Comparison of ENCODE assay signal across 9 cellular contexts in genomic region chr3:21484323-21485154, GRCh38.
DNase-seq lines count a peak whose midpoint lies in the region; ATAC-seq and TF ChIP-seq lines count a peak whose summit lies in the region.
"Had no signal": no experiment of that assay in that cellular context is flagged by ENCODE, and none has a peak within 500 bp of the region (broad histone marks: within the 10 kb centered on the region; RNA-seq: fewer than 3 reads in every experiment).

No MANE protein-coding gene starts in this region.

- peak; percentile 76 for TF ChIP-seq CTCF in Loucy (conservative IDR thresholded peaks at IDR 0.05; ENCODE audit: low read length)
- peak; percentile 86 for TF ChIP-seq CTCF in fibroblast of mammary gland (conservative IDR thresholded peaks at IDR 0.05; ENCODE audit: control insufficient read depth, insufficient read depth, low read depth, low read length)
- TF ChIP-seq CTCF in osteoblast (IDR thresholded peaks at IDR 0.05; ENCODE audit: extremely low read depth, low read depth, low read length) = peak; percentile 40

- no peak overlapping the region for H3K9ac ChIP-seq in Loucy (ENCODE audit: low read depth, low read length, poor library complexity, severe bottlenecking)

- H2AFZ ChIP-seq in Loucy (ENCODE audit: low read length) = peak overlapping the region; percentile 52; the same call in 1 of the 2 replicates
- no peak overlapping the region for H2AFZ ChIP-seq in osteoblast (ENCODE audit: low read length)

- H3K4me1 Mint-ChIP-seq in activated T-helper 17 cell treated with anti-CD3 and anti-CD28 coated beads, Interleukin-2, amount 50 U/mL, for 72 hours = no peaks in the 10 kb centered on the region

- no peaks in the 10 kb centered on the region for H3K79me2 ChIP-seq in Loucy (ENCODE audit: insufficient read depth, low read length)
- H3K79me2 ChIP-seq in osteoblast (ENCODE audit: insufficient read depth, low read length) = no peaks in the 10 kb centered on the region

- H3K27ac Mint-ChIP-seq in activated T-helper 17 cell treated with anti-CD3 and anti-CD28 coated beads, Interleukin-2, amount 50 U/mL, for 72 hours = no peak overlapping the region

- no peaks in the 10 kb centered on the region for H3K9me3 Mint-ChIP-seq in activated T-helper 17 cell treated with anti-CD3 and anti-CD28 coated beads, Interleukin-2, amount 50 U/mL, for 72 hours

- ATAC-seq in GM19438 (IDR thresholded peaks at IDR 0.05; ENCODE audit: low read depth, unreplicated experiment) (peak; percentile 61), HG03565 (IDR thresholded peaks at IDR 0.05; ENCODE audit: unreplicated experiment) (no peak)
- no peak for ATAC-seq in activated T-helper 17 cell treated with anti-CD3 and anti-CD28 coated beads, Interleukin-2, amount 50 U/mL, for 72 hours (replicated peaks)

- no peak overlapping the region for H3K27ac ChIP-seq in osteoblast (ENCODE audit: low read depth, low read length)
- H3K27ac ChIP-seq: SJSA1 had no signal

- no peaks in the 10 kb centered on the region for H4K20me1 ChIP-seq in Loucy (ENCODE audit: insufficient read depth, low read length, poor library complexity, severe bottlenecking)
- H4K20me1 ChIP-seq in osteoblast (ENCODE audit: insufficient read depth, low read length) = no peaks in the 10 kb centered on the region

- in situ Hi-C loops in Caki2 (cut with HindIII; ENCODE audit: low pct_unique_long_range_greater_than_20kb, low sequenced_read_pairs) = no loop called here

- H3K36me3 Mint-ChIP-seq in activated T-helper 17 cell treated with anti-CD3 and anti-CD28 coated beads, Interleukin-2, amount 50 U/mL, for 72 hours (ENCODE audit: low read depth) = no peaks in the 10 kb centered on the region

- H3K27me3 Mint-ChIP-seq in activated T-helper 17 cell treated with anti-CD3 and anti-CD28 coated beads, Interleukin-2, amount 50 U/mL, for 72 hours = no peaks in the 10 kb centered on the region

- H3K4me3 ChIP-seq in Loucy (ENCODE audit: low read length, poor library complexity, severe bottlenecking) = no peak overlapping the region
- H3K4me3 ChIP-seq in fibroblast of mammary gland (ENCODE audit: control insufficient read depth, low read depth, low read length) = no peak overlapping the region
- H3K4me3 ChIP-seq in osteoblast (ENCODE audit: insufficient read depth, low read length) = no peak overlapping the region
- H3K4me3 ChIP-seq: SJSA1 had no signal

- no peaks in the 10 kb centered on the region for H3K9me2 ChIP-seq in Loucy (replicated peaks; ENCODE audit: low read depth, low read length)

- no peaks in the 10 kb centered on the region for H3F3A ChIP-seq in Loucy (ENCODE audit: low read depth)

- H3K4me3 Mint-ChIP-seq in activated T-helper 17 cell treated with anti-CD3 and anti-CD28 coated beads, Interleukin-2, amount 50 U/mL, for 72 hours = no peak overlapping the region

- H3K9me3 ChIP-seq in Loucy (ENCODE audit: insufficient read depth, low read depth, low read length) = no peaks in the 10 kb centered on the region
- H3K9me3 ChIP-seq in osteoblast (ENCODE audit: low read depth, low read length) = no peaks in the 10 kb centered on the region
- H3K9me3 ChIP-seq: SJSA1 had no signal

- H3K27me3 ChIP-seq in Loucy (ENCODE audit: insufficient read depth, low read length, poor library complexity, severe bottlenecking) (no peaks in the 10 kb centered on the region), osteoblast (ENCODE audit: insufficient read depth, low read length) (no peaks in the 10 kb centered on the region)
- H3K27me3 ChIP-seq: SJSA1 had no signal

- H3K36me3 ChIP-seq in Loucy (ENCODE audit: insufficient read depth, low read length) = no peaks in the 10 kb centered on the region
- no peaks in the 10 kb centered on the region for H3K36me3 ChIP-seq in osteoblast (ENCODE audit: insufficient read depth, low read length)
- H3K36me3 ChIP-seq: SJSA1 had no signal

- no peaks in the 10 kb centered on the region for H3K4me1 ChIP-seq in Loucy (ENCODE audit: insufficient read depth, low read length, poor library complexity, severe bottlenecking)
- H3K4me1 ChIP-seq in osteoblast (ENCODE audit: insufficient read depth, low read length) = no peaks in the 10 kb centered on the region
- H3K4me1 ChIP-seq: SJSA1 had no signal

- DNase-seq in Caki2 (ENCODE audit: low read depth) = peak; percentile 54
- DNase-seq in SKM-1 treated with dmso at 0.1 percent for 144 hours (lab: John Stamatoyannopoulos, UW; ENCODE audit: unreplicated experiment) = peak; percentile 69
- DNase-seq in fibroblast of mammary gland (ENCODE audit: low read depth) = peak; percentile 80
- DNase-seq in osteoblast (ENCODE audit: insufficient read length, low spot score, missing footprints) = peak; percentile 11

- H3K4me2 ChIP-seq in Loucy (ENCODE audit: low read depth, low read length, poor library complexity, severe bottlenecking) = no peak overlapping the region
- no peak overlapping the region for H3K4me2 ChIP-seq in osteoblast (ENCODE audit: insufficient read depth, low read length)

Comparison
In these comparisons a context has a peak if more than half of its experiments do, and no peak if none do; other contexts are left out.
1. DNase-seq: peak in every context shown above with its lines; median percentile 80 in fibroblast of mammary gland; 69 in SKM-1 treated with dmso at 0.1 percent for 144 hours; 54 in Caki2; 11 in osteoblast.